1 cellular context compared by ENCODE assay signal in the genomic region with DNA sequence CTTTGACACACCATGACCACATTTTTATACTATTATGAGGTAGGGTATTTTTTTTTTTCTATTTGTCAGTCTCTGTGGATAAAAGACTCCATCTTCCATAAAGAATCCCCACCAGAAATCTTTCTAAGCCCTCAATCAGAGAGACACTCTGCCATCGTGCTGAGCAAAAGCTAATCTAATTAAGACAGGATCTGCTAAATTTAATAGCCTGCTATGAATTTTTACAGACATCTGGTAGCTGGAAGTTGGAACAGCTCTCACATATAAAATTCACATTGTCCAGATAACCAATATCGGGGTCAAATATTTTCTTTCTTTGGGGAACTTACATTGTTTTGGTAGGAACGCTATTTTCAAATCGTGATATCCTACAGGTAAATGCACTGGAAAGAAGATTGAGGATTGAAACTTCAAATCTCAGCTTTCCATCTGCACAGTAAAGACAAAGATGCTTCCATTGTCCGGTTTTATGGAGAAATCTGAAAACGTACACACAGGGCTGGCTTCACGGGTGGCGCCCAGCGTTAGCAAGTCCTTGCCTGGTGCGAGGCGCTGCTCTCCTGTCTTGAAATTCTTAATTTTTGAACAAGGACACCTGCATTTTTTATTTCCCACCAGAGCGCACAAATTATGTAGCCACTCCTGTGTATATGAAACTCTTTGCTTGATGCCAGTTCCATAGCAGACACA.
A peak's percentile ranks its signal among the peaks of the same experiment; 100 is the strongest.
TF ChIP-seq lines count a peak whose summit lies in the region.

No MANE protein-coding gene starts in this region.

TF ChIP-seq in SK-N-SH, 30 proteins besides CTCF, POLR2A, EP300 and RAD21 (continued from another document):
- no peak for TF ChIP-seq TEAD4 (IDR thresholded peaks at IDR 0.05; ENCODE audit: borderline replicate concordance, insufficient read depth)
- TF ChIP-seq RFX5 (IDR thresholded peaks at IDR 0.05; ENCODE audit: low read length): no peak
- TF ChIP-seq CHD2 (IDR thresholded peaks at IDR 0.05; ENCODE audit: low read length, partially characterized antibody): peak; percentile 59
- no peak for TF ChIP-seq ELF1 (IDR thresholded peaks at IDR 0.05)
- TF ChIP-seq, protein P1, sequence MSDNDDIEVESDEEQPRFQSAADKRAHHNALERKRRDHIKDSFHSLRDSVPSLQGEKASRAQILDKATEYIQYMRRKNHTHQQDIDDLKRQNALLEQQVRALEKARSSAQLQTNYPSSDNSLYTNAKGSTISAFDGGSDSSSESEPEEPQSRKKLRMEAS (IDR thresholded peaks at IDR 0.05; ENCODE audit: low read depth): no peak
- TF ChIP-seq MEF2A (IDR thresholded peaks at IDR 0.05; ENCODE audit: borderline replicate concordance, low read depth): no peak
- TF ChIP-seq, protein P2, sequence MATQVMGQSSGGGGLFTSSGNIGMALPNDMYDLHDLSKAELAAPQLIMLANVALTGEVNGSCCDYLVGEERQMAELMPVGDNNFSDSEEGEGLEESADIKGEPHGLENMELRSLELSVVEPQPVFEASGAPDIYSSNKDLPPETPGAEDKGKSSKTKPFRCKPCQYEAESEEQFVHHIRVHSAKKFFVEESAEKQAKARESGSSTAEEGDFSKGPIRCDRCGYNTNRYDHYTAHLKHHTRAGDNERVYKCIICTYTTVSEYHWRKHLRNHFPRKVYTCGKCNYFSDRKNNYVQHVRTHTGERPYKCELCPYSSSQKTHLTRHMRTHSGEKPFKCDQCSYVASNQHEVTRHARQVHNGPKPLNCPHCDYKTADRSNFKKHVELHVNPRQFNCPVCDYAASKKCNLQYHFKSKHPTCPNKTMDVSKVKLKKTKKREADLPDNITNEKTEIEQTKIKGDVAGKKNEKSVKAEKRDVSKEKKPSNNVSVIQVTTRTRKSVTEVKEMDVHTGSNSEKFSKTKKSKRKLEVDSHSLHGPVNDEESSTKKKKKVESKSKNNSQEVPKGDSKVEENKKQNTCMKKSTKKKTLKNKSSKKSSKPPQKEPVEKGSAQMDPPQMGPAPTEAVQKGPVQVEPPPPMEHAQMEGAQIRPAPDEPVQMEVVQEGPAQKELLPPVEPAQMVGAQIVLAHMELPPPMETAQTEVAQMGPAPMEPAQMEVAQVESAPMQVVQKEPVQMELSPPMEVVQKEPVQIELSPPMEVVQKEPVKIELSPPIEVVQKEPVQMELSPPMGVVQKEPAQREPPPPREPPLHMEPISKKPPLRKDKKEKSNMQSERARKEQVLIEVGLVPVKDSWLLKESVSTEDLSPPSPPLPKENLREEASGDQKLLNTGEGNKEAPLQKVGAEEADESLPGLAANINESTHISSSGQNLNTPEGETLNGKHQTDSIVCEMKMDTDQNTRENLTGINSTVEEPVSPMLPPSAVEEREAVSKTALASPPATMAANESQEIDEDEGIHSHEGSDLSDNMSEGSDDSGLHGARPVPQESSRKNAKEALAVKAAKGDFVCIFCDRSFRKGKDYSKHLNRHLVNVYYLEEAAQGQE (IDR thresholded peaks at IDR 0.05; ENCODE audit: low read depth, low read length): no peak
- TF ChIP-seq FOSL2 (IDR thresholded peaks at IDR 0.05; ENCODE audit: borderline replicate concordance, low read depth): no peak
- no peak for TF ChIP-seq TAF1 (IDR thresholded peaks at IDR 0.05; ENCODE audit: borderline replicate concordance, low read depth, low read length)
- TF ChIP-seq, protein P3, sequence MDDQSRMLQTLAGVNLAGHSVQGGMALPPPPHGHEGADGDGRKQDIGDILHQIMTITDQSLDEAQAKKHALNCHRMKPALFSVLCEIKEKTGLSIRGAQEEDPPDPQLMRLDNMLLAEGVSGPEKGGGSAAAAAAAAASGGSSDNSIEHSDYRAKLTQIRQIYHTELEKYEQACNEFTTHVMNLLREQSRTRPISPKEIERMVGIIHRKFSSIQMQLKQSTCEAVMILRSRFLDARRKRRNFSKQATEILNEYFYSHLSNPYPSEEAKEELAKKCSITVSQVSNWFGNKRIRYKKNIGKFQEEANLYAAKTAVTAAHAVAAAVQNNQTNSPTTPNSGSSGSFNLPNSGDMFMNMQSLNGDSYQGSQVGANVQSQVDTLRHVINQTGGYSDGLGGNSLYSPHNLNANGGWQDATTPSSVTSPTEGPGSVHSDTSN (IDR thresholded peaks at IDR 0.05): no peak
- no peak for TF ChIP-seq FOXJ3 (CRISPR knock-in tag; IDR thresholded peaks at IDR 0.05)
- TF ChIP-seq, protein P4, sequence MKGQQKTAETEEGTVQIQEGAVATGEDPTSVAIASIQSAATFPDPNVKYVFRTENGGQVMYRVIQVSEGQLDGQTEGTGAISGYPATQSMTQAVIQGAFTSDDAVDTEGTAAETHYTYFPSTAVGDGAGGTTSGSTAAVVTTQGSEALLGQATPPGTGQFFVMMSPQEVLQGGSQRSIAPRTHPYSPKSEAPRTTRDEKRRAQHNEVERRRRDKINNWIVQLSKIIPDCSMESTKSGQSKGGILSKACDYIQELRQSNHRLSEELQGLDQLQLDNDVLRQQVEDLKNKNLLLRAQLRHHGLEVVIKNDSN (IDR thresholded peaks at IDR 0.05; ENCODE audit: borderline replicate concordance, low read depth): no peak
- TF ChIP-seq, protein P5, sequence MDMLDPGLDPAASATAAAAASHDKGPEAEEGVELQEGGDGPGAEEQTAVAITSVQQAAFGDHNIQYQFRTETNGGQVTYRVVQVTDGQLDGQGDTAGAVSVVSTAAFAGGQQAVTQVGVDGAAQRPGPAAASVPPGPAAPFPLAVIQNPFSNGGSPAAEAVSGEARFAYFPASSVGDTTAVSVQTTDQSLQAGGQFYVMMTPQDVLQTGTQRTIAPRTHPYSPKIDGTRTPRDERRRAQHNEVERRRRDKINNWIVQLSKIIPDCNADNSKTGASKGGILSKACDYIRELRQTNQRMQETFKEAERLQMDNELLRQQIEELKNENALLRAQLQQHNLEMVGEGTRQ (IDR thresholded peaks at IDR 0.05; ENCODE audit: borderline replicate concordance, low read depth, low read length): no peak
- TF ChIP-seq SIN3A (IDR thresholded peaks at IDR 0.05; ENCODE audit: borderline replicate concordance, low read depth, low read length): no peak
- no peak for TF ChIP-seq SMC3 (IDR thresholded peaks at IDR 0.05; ENCODE audit: low read depth, low read length)
- peak; percentile 47 for TF ChIP-seq MXI1 (IDR thresholded peaks at IDR 0.05; ENCODE audit: low read depth, low read length)
- no peak for TF ChIP-seq NRF1 (IDR thresholded peaks at IDR 0.05; ENCODE audit: low read depth, low read length)
- TF ChIP-seq RCOR1 (IDR thresholded peaks at IDR 0.05; ENCODE audit: low read length): peak; percentile 80
- no peak for TF ChIP-seq JUND (IDR thresholded peaks at IDR 0.05)
- TF ChIP-seq NFIC (IDR thresholded peaks at IDR 0.05; ENCODE audit: borderline replicate concordance): no peak
- TF ChIP-seq, protein P6, sequence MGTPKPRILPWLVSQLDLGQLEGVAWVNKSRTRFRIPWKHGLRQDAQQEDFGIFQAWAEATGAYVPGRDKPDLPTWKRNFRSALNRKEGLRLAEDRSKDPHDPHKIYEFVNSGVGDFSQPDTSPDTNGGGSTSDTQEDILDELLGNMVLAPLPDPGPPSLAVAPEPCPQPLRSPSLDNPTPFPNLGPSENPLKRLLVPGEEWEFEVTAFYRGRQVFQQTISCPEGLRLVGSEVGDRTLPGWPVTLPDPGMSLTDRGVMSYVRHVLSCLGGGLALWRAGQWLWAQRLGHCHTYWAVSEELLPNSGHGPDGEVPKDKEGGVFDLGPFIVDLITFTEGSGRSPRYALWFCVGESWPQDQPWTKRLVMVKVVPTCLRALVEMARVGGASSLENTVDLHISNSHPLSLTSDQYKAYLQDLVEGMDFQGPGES (IDR thresholded peaks at IDR 0.05; ENCODE audit: low read depth, low read length): no peak
- no peak for TF ChIP-seq POLR2AphosphoS5 (IDR thresholded peaks at IDR 0.05; ENCODE audit: low read depth, low read length)
- TF ChIP-seq RXRA (IDR thresholded peaks at IDR 0.05; ENCODE audit: borderline replicate concordance, low read depth): no peak
- no peak for TF ChIP-seq FOXM1 (IDR thresholded peaks at IDR 0.05; ENCODE audit: low read depth)
- peak; percentile 46 for TF ChIP-seq TCF12 (IDR thresholded peaks at IDR 0.05)
- TF ChIP-seq EZH2phosphoT487 (IDR thresholded peaks at IDR 0.05; ENCODE audit: borderline replicate concordance, low read depth): no peak
- no peak for TF ChIP-seq YY1 (IDR thresholded peaks at IDR 0.05; ENCODE audit: low read depth)
